1 cellular context compared by ENCODE assay signal in genomic region chr1:231418101-231418740, GRCh38.
TF ChIP-seq lines count a peak whose summit lies in the region.

No MANE protein-coding gene starts in this region.

TF ChIP-seq in GM12878, 131 proteins besides CTCF, POLR2A, EP300 and RAD21 (continued from another document):
- no peak for TF ChIP-seq USF1 (IDR thresholded peaks at IDR 0.05; ENCODE audit: borderline replicate concordance, extremely low read length, insufficient read depth, low read depth, low read length)
